ENCODE assay signal across 8 cellular contexts in the genomic region with DNA sequence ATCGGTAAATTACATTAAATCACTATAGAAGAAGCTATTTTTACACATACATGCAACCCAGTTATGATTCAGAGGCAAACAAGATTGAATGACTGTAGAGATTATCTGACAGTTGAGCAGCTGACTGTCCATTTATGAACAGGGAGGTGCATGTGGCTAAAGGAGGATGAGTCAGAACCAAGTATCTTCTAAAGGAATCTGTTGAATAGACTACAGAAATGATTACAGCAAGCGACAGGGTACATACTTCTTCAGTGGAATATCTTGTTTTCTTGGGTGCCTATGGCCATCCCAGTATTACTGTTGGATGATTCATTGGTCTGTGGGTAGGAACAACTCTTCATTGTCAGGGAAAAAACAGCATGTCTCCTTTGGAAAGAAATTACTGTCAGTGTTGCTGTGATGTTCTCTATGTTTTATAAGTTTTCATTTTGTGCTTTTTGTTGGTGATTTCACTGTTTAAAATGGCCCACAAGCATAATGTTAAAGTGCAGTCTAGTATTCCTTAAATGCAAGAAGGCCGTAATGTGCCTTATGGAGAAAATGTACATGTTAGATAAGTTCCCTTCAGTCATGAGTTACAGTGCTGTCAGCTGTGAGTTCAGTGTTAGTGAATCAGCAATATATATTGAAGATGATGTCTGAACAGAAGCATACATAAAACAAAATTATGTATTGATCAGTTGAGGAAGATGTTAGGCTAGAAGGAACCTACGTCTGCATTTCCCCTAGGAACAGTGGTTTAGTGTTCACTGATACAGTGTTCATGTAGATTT. TPM values are rescaled to one million over a fixed set of nuclear protein-coding genes. Genes with fewer than 3 reads are reported as not detected.
DNase-seq lines count a peak whose midpoint lies in the region; ATAC-seq lines count a peak whose summit lies in the region.

No MANE protein-coding gene starts in this region.

- no peaks in the 10 kb centered on the region for H3K27me3 Mint-ChIP-seq in activated T-helper 2 cell treated with anti-CD3 and anti-CD28 coated beads, Interferon-gamma antibody, Interleukin-2, Interleukin-4, amounts not matched to agents 10 μg/mL and 5 μg/mL and 100 μg/mL, durations not matched to agents 14 hours and 24 hours and 36 hours (ENCODE audit: low read depth)
- no peaks in the 10 kb centered on the region for H3K27me3 Mint-ChIP-seq in memory B cell

- peaks cover 57% of the 10 kb centered on the region for H3K36me3 Mint-ChIP-seq in activated T-helper 2 cell treated with anti-CD3 and anti-CD28 coated beads, Interferon-gamma antibody, Interleukin-2, Interleukin-4, amounts not matched to agents 10 μg/mL and 5 μg/mL and 100 μg/mL, durations not matched to agents 14 hours and 24 hours and 36 hours (ENCODE audit: low read depth)
- peaks cover 28% of the 10 kb centered on the region for H3K36me3 Mint-ChIP-seq in memory B cell

- DNase-seq in Caki2 (ENCODE audit: low read depth) = peak; percentile 55
- no peak for DNase-seq in activated T-helper 2 cell treated with anti-CD3 and anti-CD28 coated beads, Interferon-gamma antibody, Interleukin-2, Interleukin-4, amounts not matched to agents 10 μg/mL and 5 μg/mL and 100 μg/mL, durations not matched to agents 14 hours and 24 hours and 36 hours (ENCODE audit: low spot score)
- DNase-seq in memory B cell (ENCODE audit: low spot score in 2 of 2) = no peak
- no peak for DNase-seq in T1000 (lab: John Stamatoyannopoulos, UW)
- DNase-seq in NCI-H1105 treated with DMSO at 0.1 percent for 48 hours (lab: John Stamatoyannopoulos, UW) = no peak
- DNase-seq in posterior vena cava (ENCODE audit: low spot score) = no peak

- peak overlapping the region; percentile 68 for H3K4me3 Mint-ChIP-seq in activated T-helper 2 cell treated with anti-CD3 and anti-CD28 coated beads, Interferon-gamma antibody, Interleukin-2, Interleukin-4, amounts not matched to agents 10 μg/mL and 5 μg/mL and 100 μg/mL, durations not matched to agents 14 hours and 24 hours and 36 hours (ENCODE audit: low read depth)
- H3K4me3 Mint-ChIP-seq in memory B cell = no peak overlapping the region

- H3K9me3 Mint-ChIP-seq in activated T-helper 2 cell treated with anti-CD3 and anti-CD28 coated beads, Interferon-gamma antibody, Interleukin-2, Interleukin-4, amounts not matched to agents 10 μg/mL and 5 μg/mL and 100 μg/mL, durations not matched to agents 14 hours and 24 hours and 36 hours = no peaks in the 10 kb centered on the region
- H3K9me3 Mint-ChIP-seq in memory B cell = no peaks in the 10 kb centered on the region

- H3K27ac Mint-ChIP-seq in activated T-helper 2 cell treated with anti-CD3 and anti-CD28 coated beads, Interferon-gamma antibody, Interleukin-2, Interleukin-4, amounts not matched to agents 10 μg/mL and 5 μg/mL and 100 μg/mL, durations not matched to agents 14 hours and 24 hours and 36 hours = peak overlapping the region; percentile 97
- H3K27ac Mint-ChIP-seq in memory B cell = peak overlapping the region; percentile 5

- ATAC-seq in HG03108 (IDR thresholded peaks at IDR 0.05; ENCODE audit: unreplicated experiment) (peak; percentile 51), memory B cell (ENCODE audit: low read depth) (no peak), GM21717 (IDR thresholded peaks at IDR 0.05; ENCODE audit: unreplicated experiment) (no peak)

- H3K4me1 Mint-ChIP-seq in activated T-helper 2 cell treated with anti-CD3 and anti-CD28 coated beads, Interferon-gamma antibody, Interleukin-2, Interleukin-4, amounts not matched to agents 10 μg/mL and 5 μg/mL and 100 μg/mL, durations not matched to agents 14 hours and 24 hours and 36 hours (ENCODE audit: low read depth) = peaks cover 56% of the 10 kb centered on the region
- H3K4me1 Mint-ChIP-seq in memory B cell = peaks cover 23% of the 10 kb centered on the region

- intact Hi-C loops in activated T-helper 2 cell treated with anti-CD3 and anti-CD28 coated beads, Interferon-gamma antibody, Interleukin-2, Interleukin-4, amounts not matched to agents 10 μg/mL and 5 μg/mL and 100 μg/mL, durations not matched to agents 14 hours and 24 hours and 36 hours (cut with micrococcal nuclease) = loop anchor here (1.0 to 10.0 kb wide), 5 partner anchors 17 to 181 kb away; no protein-coding TSS in a partner anchor
- intact Hi-C loops in posterior vena cava (cut with DNase I) = no loop called here

- in situ Hi-C loops in Caki2 (cut with HindIII; ENCODE audit: low pct_unique_long_range_greater_than_20kb, low sequenced_read_pairs) = no loop called here

RNA-seq across cellular contexts. Expression of gene CBFB, which starts 27.0 kb away (rescaled TPM):
- 8.2 and 15.5 TPM in 2 replicates for total RNA-seq in Caki2 (2014; rRNA removed; shearing (Covaris generic); ENCODE audit: low replicate concordance)
- 156 and 159 TPM in 2 replicates for total RNA-seq in activated T-helper 2 cell treated with anti-CD3 and anti-CD28 coated beads, Interferon-gamma antibody, Interleukin-2, Interleukin-4, amounts not matched to agents 10 μg/mL and 5 μg/mL and 100 μg/mL, durations not matched to agents 14 hours and 24 hours and 36 hours
- total RNA-seq in posterior vena cava = 10 to 100 TPM; 39.7 to 42.0 TPM

RNA-seq across cellular contexts. Expression of gene PHAF1, which starts 53.8 kb away (rescaled TPM):
- 10.3 and 12.0 TPM in 2 replicates for total RNA-seq in Caki2 (2014; rRNA removed; shearing (Covaris generic); ENCODE audit: low replicate concordance)
- 17.4 and 17.8 TPM in 2 replicates for total RNA-seq in activated T-helper 2 cell treated with anti-CD3 and anti-CD28 coated beads, Interferon-gamma antibody, Interleukin-2, Interleukin-4, amounts not matched to agents 10 μg/mL and 5 μg/mL and 100 μg/mL, durations not matched to agents 14 hours and 24 hours and 36 hours
- total RNA-seq in posterior vena cava = 10 to 100 TPM; 10.4 to 12.0 TPM
